In genomic region chr14:58283730-58284129, GRCh38 we compare ENCODE assay signal across 21 cellular contexts. TPM values are rescaled to one million over a fixed set of nuclear protein-coding genes. Genes with fewer than 3 reads are reported as not detected.
DNase-seq lines count a peak whose midpoint lies in the region; ATAC-seq and TF ChIP-seq lines count a peak whose summit lies in the region.
"Had no signal": no experiment of that assay in that cellular context is flagged by ENCODE, and none has a peak within 500 bp of the region (broad histone marks: within the 10 kb centered on the region; RNA-seq: fewer than 3 reads in every experiment).

No MANE protein-coding gene starts in this region.

- TF ChIP-seq CTCF in natural killer cell (IDR thresholded peaks at IDR 0.05) (no peak), adrenal gland (IDR thresholded peaks at IDR 0.05) (no peak)

- H3K9me3 ChIP-seq in CD4-positive, alpha-beta memory T cell (ENCODE audit: control insufficient read depth in 1 of 2, low read length in 2 of 2) = no peaks in the 10 kb centered on the region
- peaks cover 0 to 4% (median 0%) of the 10 kb centered on the region in 3 donors for H3K9me3 ChIP-seq in adrenal gland (replicated peaks in 1 of 3)
- H3K9me3 ChIP-seq: BE2C, esophagus squamous epithelium, ovary, upper lobe of right lung had no signal

- POLR2A ChIA-PET in CD4-positive, alpha-beta memory T cell (lab: Charles Lee; ENCODE audit: partially characterized antibody) = interaction anchor here (0.6 kb wide), 2 partner anchors 15 to 22 kb away, joined by 3 read pairs; partner anchors contain the start of gene ARID4A

- CTCF ChIA-PET in CD4-positive, alpha-beta memory T cell (lab: Charles Lee; ENCODE audit: partially characterized antibody) = no interaction called here

- H3K36me3 Mint-ChIP-seq in CD4-positive, alpha-beta memory T cell = peaks cover 51 to 78% of the 10 kb centered on the region in 2 donors
- H3K36me3 Mint-ChIP-seq in dendritic cell treated with granulocyte-macrophage colony-stimulating factor and Interleukin-4, amounts not matched to agents 40 ng/mL and 50 ng/mL, for 4 days (ENCODE audit: low read depth) = peaks cover 84% of the 10 kb centered on the region
- H3K36me3 Mint-ChIP-seq in natural killer cell = peaks cover 24% of the 10 kb centered on the region

- no peak overlapping the region for H3K27ac ChIP-seq in CD4-positive, alpha-beta memory T cell (ENCODE audit: low read depth, low read length)
- H3K27ac ChIP-seq in adrenal gland = peak overlapping the region in 1 of 5 donors; percentile 1
- H3K27ac ChIP-seq: ovary, upper lobe of right lung had no signal

- H3K27me3 ChIP-seq in CD4-positive, alpha-beta memory T cell (ENCODE audit: insufficient read depth, low read length) = no peaks in the 10 kb centered on the region
- H3K27me3 ChIP-seq in adrenal gland = no peaks in the 10 kb centered on the region
- H3K27me3 ChIP-seq: BE2C, esophagus squamous epithelium, ovary, upper lobe of right lung had no signal

- H3K4me1 ChIP-seq in CD4-positive, alpha-beta memory T cell (ENCODE audit: insufficient read depth, low read length) = peaks cover 69% of the 10 kb centered on the region
- H3K4me1 ChIP-seq in adrenal gland (replicated peaks in 1 of 2) = peaks cover 13 to 45% of the 10 kb centered on the region in 2 donors

- peaks cover 55 to 79% (median 65%) of the 10 kb centered on the region in 4 donors for H3K4me1 Mint-ChIP-seq in CD4-positive, alpha-beta memory T cell
- H3K4me1 Mint-ChIP-seq in dendritic cell treated with granulocyte-macrophage colony-stimulating factor and Interleukin-4, amounts not matched to agents 40 ng/mL and 50 ng/mL, for 4 days (ENCODE audit: low read depth) = peaks cover 71% of the 10 kb centered on the region
- H3K4me1 Mint-ChIP-seq in natural killer cell = peaks cover 68 to 69% of the 10 kb centered on the region in 2 donors

- no peaks in the 10 kb centered on the region for H3K27me3 Mint-ChIP-seq in CD4-positive, alpha-beta memory T cell
- H3K27me3 Mint-ChIP-seq in dendritic cell treated with granulocyte-macrophage colony-stimulating factor and Interleukin-4, amounts not matched to agents 40 ng/mL and 50 ng/mL, for 4 days = no peaks in the 10 kb centered on the region
- H3K27me3 Mint-ChIP-seq in natural killer cell (ENCODE audit: low read depth in 2 of 2) = no peaks in the 10 kb centered on the region
- H3K27me3 Mint-ChIP-seq: central memory CD8-positive, alpha-beta T cell had no signal

- TF ChIP-seq POLR2A in adrenal gland (IDR thresholded peaks at IDR 0.05) = no peak

- H3K9me3 Mint-ChIP-seq in CD4-positive, alpha-beta memory T cell = peaks cover 0 to 2% (median 0%) of the 10 kb centered on the region in 8 donors
- no peaks in the 10 kb centered on the region for H3K9me3 Mint-ChIP-seq in dendritic cell treated with granulocyte-macrophage colony-stimulating factor and Interleukin-4, amounts not matched to agents 40 ng/mL and 50 ng/mL, for 4 days
- no peaks in the 10 kb centered on the region for H3K9me3 Mint-ChIP-seq in natural killer cell
- H3K9me3 Mint-ChIP-seq: central memory CD8-positive, alpha-beta T cell had no signal

- no peak for DNase-seq in CD4-positive, alpha-beta memory T cell
- peak; percentile 4 for DNase-seq in HuH-7 (ENCODE audit: low spot score)
- DNase-seq in natural killer cell = no peak
- DNase-seq in adrenal gland = no peak
- no peak for DNase-seq in NCI-H446 (lab: John Stamatoyannopoulos, UW)
- DNase-seq: amniotic stem cell; BE2C; Calu3; effector CD4-positive, alpha-beta T cell; esophagus squamous epithelium; NCI-H1417; NCI-H2171; NCI-H748 treated with DMSO at 0.1 percent for 48 hours; ovary; stimulated activated CD4-positive, alpha-beta T cell treated with anti-CD3 and anti-CD28 coated beads, Interleukin-4, amount 100 ng/mL, for 1 hour; T-helper 1 cell; upper lobe of right lung had no signal

- ATAC-seq in natural killer cell (no peak), HG02763 (IDR thresholded peaks at IDR 0.05; ENCODE audit: unreplicated experiment) (no peak)
- ATAC-seq: left lobe of liver, upper lobe of right lung had no signal

- H3K4me3 Mint-ChIP-seq in CD4-positive, alpha-beta memory T cell = no peak overlapping the region
- no peak overlapping the region for H3K4me3 Mint-ChIP-seq in dendritic cell treated with granulocyte-macrophage colony-stimulating factor and Interleukin-4, amounts not matched to agents 40 ng/mL and 50 ng/mL, for 4 days
- no peak overlapping the region for H3K4me3 Mint-ChIP-seq in natural killer cell
- H3K4me3 Mint-ChIP-seq: central memory CD8-positive, alpha-beta T cell had no signal

- H3K4me3 ChIP-seq in CD4-positive, alpha-beta memory T cell (ENCODE audit: low read length in 2 of 2) = no peak overlapping the region
- no peak overlapping the region for H3K4me3 ChIP-seq in adrenal gland
- H3K4me3 ChIP-seq: esophagus squamous epithelium, ovary, upper lobe of right lung had no signal

- peaks cover 47% of the 10 kb centered on the region for H3K36me3 ChIP-seq in CD4-positive, alpha-beta memory T cell (ENCODE audit: insufficient read depth, low read length)
- H3K36me3 ChIP-seq in adrenal gland (replicated peaks in 1 of 2) = peaks cover 0 to 39% of the 10 kb centered on the region in 2 donors
- H3K36me3 ChIP-seq: ovary had no signal

- intact Hi-C loops in CD4-positive, alpha-beta memory T cell (cut with micrococcal nuclease) = no loop called here
- intact Hi-C loops in dendritic cell treated with granulocyte-macrophage colony-stimulating factor and Interleukin-4, amounts not matched to agents 40 ng/mL and 50 ng/mL, for 4 days (cut with micrococcal nuclease) = loop anchor here (5.0 kb wide), 1 partner anchor 41 kb away; the partner anchor contains the start of gene PSMA3
- intact Hi-C loops in natural killer cell (cut with micrococcal nuclease) (no loop called here), adrenal gland (cut with DNase I) (no loop called here)

- peak overlapping the region in 4 of 7 donors; percentile 2 to 85 (median 72) for H3K27ac Mint-ChIP-seq in CD4-positive, alpha-beta memory T cell
- peak overlapping the region; percentile 96 for H3K27ac Mint-ChIP-seq in dendritic cell treated with granulocyte-macrophage colony-stimulating factor and Interleukin-4, amounts not matched to agents 40 ng/mL and 50 ng/mL, for 4 days
- peak overlapping the region; percentile 6 to 75 for H3K27ac Mint-ChIP-seq in natural killer cell

RNA-seq across cellular contexts. Expression of gene ARID4A, which starts 14.6 kb away (rescaled TPM):
- 10 to 100 TPM; 80.0 to 84.1 TPM for total RNA-seq in CD4-positive, alpha-beta memory T cell
- polyA plus RNA-seq in CD4-positive, alpha-beta memory T cell = 10 to 100 TPM; 12.8 to 37.5 TPM
- 100 to 1,000 TPM in 1 of 3 donors, 10 to 100 TPM in 2; 89.3 to 113 (median 90.1) TPM for total RNA-seq in natural killer cell
- total RNA-seq in adrenal gland = 10 to 100 TPM in 7 of 8 donors, 1 to 10 TPM in 1; 6.2 to 38.0 (median 18.3) TPM
- polyA plus RNA-seq in adrenal gland = 10 to 100 TPM in 2 of 3 donors, 1 to 10 TPM in 1; 4.4 to 17.5 (median 16.3) TPM

RNA-seq across cellular contexts. Expression of gene PSMA3, which starts 39.1 kb away (rescaled TPM):
- total RNA-seq in CD4-positive, alpha-beta memory T cell = 100 to 1,000 TPM; 133 to 138 TPM
- polyA plus RNA-seq in CD4-positive, alpha-beta memory T cell = 100 to 1,000 TPM; 167 to 180 TPM
- total RNA-seq in natural killer cell (100 to 1,000 TPM; 107 to 120 (median 115) TPM), adrenal gland (100 to 1,000 TPM in 7 of 8 donors, 10 to 100 TPM in 1; 80.9 to 270 (median 143) TPM)
- polyA plus RNA-seq in adrenal gland = 100 to 1,000 TPM; 164 to 260 (median 173) TPM

Comparison
In these comparisons a context has a peak if more than half of its experiments do, and no peak if none do; other contexts are left out.
1. H3K27ac Mint-ChIP-seq: peak in every context shown above with its lines; median percentile 96 in dendritic cell treated with granulocyte-macrophage colony-stimulating factor and Interleukin-4, amounts not matched to agents 40 ng/mL and 50 ng/mL, for 4 days; 72 in CD4-positive, alpha-beta memory T cell; 40 in natural killer cell.